ENCODE assay signal across 7 cellular contexts in genomic region chr16:87487361-87487924, GRCh38. TPM values are rescaled to one million over a fixed set of nuclear protein-coding genes. Genes with fewer than 3 reads are reported as not detected.
DNase-seq lines count a peak whose midpoint lies in the region; FAIRE-seq and TF ChIP-seq lines count a peak whose summit lies in the region.

No MANE protein-coding gene starts in this region.

- H3K27me3 ChIP-seq in HL-60 (ENCODE audit: insufficient read depth, poor library complexity, severe bottlenecking) (no peaks in the 10 kb centered on the region), esophagus squamous epithelium (no peaks in the 10 kb centered on the region), parathyroid adenoma (ENCODE audit: control insufficient read depth, insufficient read depth, low read length) (no peaks in the 10 kb centered on the region)

- peak overlapping the region; percentile 0 for H3K4me2 ChIP-seq in parathyroid adenoma (ENCODE audit: low read length)

- H3K36me3 ChIP-seq in esophagus squamous epithelium, result no peaks in the 10 kb centered on the region
- no peaks in the 10 kb centered on the region for H3K36me3 ChIP-seq in parathyroid adenoma (ENCODE audit: control insufficient read depth, insufficient read depth, low read length)

- no peak overlapping the region for H3K9ac ChIP-seq in parathyroid adenoma

- H3K4me1 ChIP-seq in esophagus squamous epithelium, result peaks cover 33 to 94% (median 78%) of the 10 kb centered on the region in 3 donors
- H3K4me1 ChIP-seq in parathyroid adenoma, result peaks cover 48% of the 10 kb centered on the region

- intact Hi-C loops in esophagus squamous epithelium (cut with DNase I), result no loop called here

- no peak overlapping the region for H3K27ac ChIP-seq in HL-60 (replicated peaks)
- H3K27ac ChIP-seq in esophagus squamous epithelium, result peak overlapping the region; percentile 52 to 80 (median 64)
- H3K27ac ChIP-seq in parathyroid adenoma, result no peak overlapping the region

- peaks cover 35% of the 10 kb centered on the region for H3K79me2 ChIP-seq in parathyroid adenoma

- H3K9me3 ChIP-seq in esophagus squamous epithelium (no peaks in the 10 kb centered on the region), parathyroid adenoma (ENCODE audit: control insufficient read depth, low read length) (no peaks in the 10 kb centered on the region)

- H2AFZ ChIP-seq in parathyroid adenoma, result no peak overlapping the region

- TF ChIP-seq CTCF in HL-60 (IDR thresholded peaks at IDR 0.05; ENCODE audit: insufficient read depth, low read length) (no peak), esophagus squamous epithelium (IDR thresholded peaks at IDR 0.05) (peak in 1 of 6 experiments; percentile 2), parathyroid adenoma (IDR thresholded peaks at IDR 0.05) (no peak), D721Med (IDR thresholded peaks at IDR 0.05; ENCODE audit: insufficient read depth, missing control alignments) (no peak)

- no peak overlapping the region for H3K4me3 ChIP-seq in HL-60 (replicated peaks; ENCODE audit: insufficient read depth, low read length)
- H3K4me3 ChIP-seq in esophagus squamous epithelium, result peak overlapping the region; percentile 13 to 50 (median 30)
- no peak overlapping the region for H3K4me3 ChIP-seq in parathyroid adenoma (ENCODE audit: low read depth, low read length)

- TF ChIP-seq POLR2A in esophagus squamous epithelium (IDR thresholded peaks at IDR 0.05), result no peak

- WGBS in esophagus squamous epithelium, 2 donors, result 16 to 40% methylated on average over 16 to 22 of the region's 24 CpGs

- DNase-seq in HL-60 (ENCODE audit: low read depth in 1 of 2, low spot score in 1 of 2) (peak; percentile 27 to 53), NCI-H774 (lab: John Stamatoyannopoulos, UW) (peak; percentile 59), esophagus squamous epithelium (lab: John Stamatoyannopoulos, UW) (no peak), D721Med (ENCODE audit: insufficient read length, low spot score) (no peak), NAMALWA (ENCODE audit: low spot score) (no peak), NCI-H446 (lab: John Stamatoyannopoulos, UW) (no peak)

- no peak for FAIRE-seq in D721Med (lab: Jason Lieb, UNC)

RNA-seq across cellular contexts. Expression of gene ZCCHC14, which starts 5.4 kb away (rescaled TPM):
- total RNA-seq in esophagus squamous epithelium, result 10 to 100 TPM in 3 of 4 donors, 1 to 10 TPM in 1; 8.3 to 19.6 (median 14.7) TPM

Comparison
In these comparisons a context has a peak if more than half of its experiments do, and no peak if none do; other contexts are left out.
1. DNase-seq: peak in HL-60 (2 of 2) and NCI-H774 (single experiment); none in esophagus squamous epithelium (single experiment), D721Med (single experiment), NAMALWA (single experiment) and NCI-H446 (0 of 2).
2. H3K27ac ChIP-seq: peak in esophagus squamous epithelium (4 of 4); none in HL-60 (single experiment) and parathyroid adenoma (single experiment).
3. H3K4me3 ChIP-seq: peak in esophagus squamous epithelium (4 of 4); none in HL-60 (single experiment) and parathyroid adenoma (single experiment).